In genomic region chr1:174021611-174022079, GRCh38 we compare ENCODE assay signal across 8 cellular contexts. TPM values are rescaled to one million over a fixed set of nuclear protein-coding genes. Genes with fewer than 3 reads are reported as not detected.
A peak's percentile ranks its signal among the peaks of the same experiment; 100 is the strongest.
DNase-seq lines count a peak whose midpoint lies in the region; ATAC-seq and TF ChIP-seq lines count a peak whose summit lies in the region.

No MANE protein-coding gene starts in this region.

- peak; percentile 29 for ATAC-seq in HG02870 (IDR thresholded peaks at IDR 0.05; ENCODE audit: unreplicated experiment)
- peak; percentile 22 to 56 (median 47) for ATAC-seq in natural killer cell

- H3K9me3 ChIP-seq in testis: no peaks in the 10 kb centered on the region

- H3K27me3 ChIP-seq in testis: no peaks in the 10 kb centered on the region

- peak overlapping the region; percentile 98 to 99 for H3K4me3 ChIP-seq in testis

- DNase-seq in activated CD4-positive, CD25-positive, alpha-beta regulatory T cell treated with anti-CD3 and anti-CD28 coated beads, Interleukin-2, amount 50 U/mL, for 16 hours (ENCODE audit: low read depth, low spot score): peak; percentile 3
- no peak for DNase-seq in activated CD4-positive, CD25-positive, alpha-beta regulatory T cell treated with anti-CD3 and anti-CD28 coated beads, Interleukin-2, amount 50 U/mL, for 72 hours
- DNase-seq in NCI-H69 (lab: John Stamatoyannopoulos, UW) (peak; percentile 84), fibroblast of peridontal ligament (ENCODE audit: extremely low read depth) (peak; percentile 31), natural killer cell (no peak), testis (peak; percentile 72)
- DNase-seq in activated T-cell treated with anti-CD3 and anti-CD28 coated beads, Interleukin-2, amount 50 U/mL, for 48 hours: peak; percentile 59 to 70

- H3K4me3 Mint-ChIP-seq in natural killer cell: peak overlapping the region; percentile 99

- H3K36me3 Mint-ChIP-seq in natural killer cell: no peaks in the 10 kb centered on the region

- H3K4me1 Mint-ChIP-seq in natural killer cell: peaks cover 50 to 62% of the 10 kb centered on the region in 2 donors

- H3K36me3 ChIP-seq in testis (ENCODE audit: low read depth, missing control alignments): no peaks in the 10 kb centered on the region

- intact Hi-C loops in natural killer cell (cut with micrococcal nuclease) (loop anchor here (2.0 to 10.0 kb wide), 5 partner anchors 136 to 1489 kb away; partner anchors contain the start of genes GAS5, RABGAP1L, SUCO and ZBTB37), testis (cut with DNase I; ENCODE audit: low total_unique reads) (no loop called here)

- TF ChIP-seq POLR2A in testis (IDR thresholded peaks at IDR 0.05): no peak

- TF ChIP-seq CTCF in natural killer cell (IDR thresholded peaks at IDR 0.05) (no peak), testis (IDR thresholded peaks at IDR 0.05) (no peak)

- peak overlapping the region; percentile 93 to 98 for H3K27ac Mint-ChIP-seq in natural killer cell

- WGBS in testis, 2 donors: 0 to 3% methylated on average over 6 to 31 of the region's 35 CpGs

- no peaks in the 10 kb centered on the region for H3K27me3 Mint-ChIP-seq in natural killer cell (ENCODE audit: low read depth in 2 of 2)

- H3K27ac ChIP-seq in testis: peak overlapping the region; percentile 96 to 98

- H3K9me3 Mint-ChIP-seq in natural killer cell: no peaks in the 10 kb centered on the region

- peaks cover 29% of the 10 kb centered on the region for H3K4me1 ChIP-seq in testis

RNA-seq across cellular contexts. Expression of gene RC3H1, which starts 0.5 kb away (rescaled TPM):
- total RNA-seq in natural killer cell (10 to 100 TPM; 67.8 to 82.1 (median 78.9) TPM), testis (10 to 100 TPM; 39.8 to 40.9 TPM)
- polyA plus RNA-seq in testis (ENCODE audit: insufficient read depth, low read depth, low replicate concordance): 14.3 TPM

Comparison
In these comparisons a context has a peak if more than half of its experiments do, and no peak if none do; other contexts are left out.
1. DNase-seq: peak in activated CD4-positive, CD25-positive, alpha-beta regulatory T cell treated with anti-CD3 and anti-CD28 coated beads, Interleukin-2, amount 50 U/mL, for 16 hours (single experiment), NCI-H69 (single experiment), activated T-cell treated with anti-CD3 and anti-CD28 coated beads, Interleukin-2, amount 50 U/mL, for 48 hours (2 of 2), fibroblast of peridontal ligament (single experiment) and testis (single experiment); none in activated CD4-positive, CD25-positive, alpha-beta regulatory T cell treated with anti-CD3 and anti-CD28 coated beads, Interleukin-2, amount 50 U/mL, for 72 hours (single experiment) and natural killer cell (single experiment).